ENCODE assay signal across 2 cellular contexts in genomic region chr9:94783121-94783664, GRCh38.
TF ChIP-seq lines count a peak whose summit lies in the region.

No MANE protein-coding gene starts in this region.

TF ChIP-seq in A549, 52 proteins besides CTCF, POLR2A, EP300 and RAD21 (continued from another document and continues in another):
- peak; percentile 96 for TF ChIP-seq PBX3 (IDR thresholded peaks at IDR 0.05)
- no peak for TF ChIP-seq ZNF302 (CRISPR knock-in tag; IDR thresholded peaks at IDR 0.05)
- no peak for TF ChIP-seq MAZ (IDR thresholded peaks at IDR 0.05; ENCODE audit: borderline replicate concordance, low read depth, low read length)
- TF ChIP-seq CEBPB (IDR thresholded peaks at IDR 0.05), result peak; percentile 100
- no peak for TF ChIP-seq ZC3H11A (IDR thresholded peaks at IDR 0.05)
- TF ChIP-seq TFCP2L1 (CRISPR knock-in tag; IDR thresholded peaks at IDR 0.05), result peak; percentile 92
- TF ChIP-seq FOSB (CRISPR knock-in tag; IDR thresholded peaks at IDR 0.05), result no peak
- no peak for TF ChIP-seq SREBF2 (IDR thresholded peaks at IDR 0.05)
- peak; percentile 98 for TF ChIP-seq ESRRA (IDR thresholded peaks at IDR 0.05; ENCODE audit: borderline replicate concordance, low read length)
- TF ChIP-seq EHF (CRISPR knock-in tag; IDR thresholded peaks at IDR 0.05), result peak; percentile 38; the same call in 1 of the 2 replicates
- TF ChIP-seq JUNB (IDR thresholded peaks at IDR 0.05), result peak; percentile 98
- TF ChIP-seq RNF2 (IDR thresholded peaks at IDR 0.05; ENCODE audit: borderline replicate concordance, low read depth), result no peak
- no peak for TF ChIP-seq RCOR1 (IDR thresholded peaks at IDR 0.05; ENCODE audit: low read depth, low read length)
- peak; percentile 96 for TF ChIP-seq RARB (CRISPR knock-in tag; IDR thresholded peaks at IDR 0.05)
- TF ChIP-seq CHD4 (IDR thresholded peaks at IDR 0.05; ENCODE audit: borderline replicate concordance), result no peak
- TF ChIP-seq HOXA7 (CRISPR knock-in tag; IDR thresholded peaks at IDR 0.05), result no peak
- no peak for TF ChIP-seq EHMT2 (IDR thresholded peaks at IDR 0.05; ENCODE audit: low read depth)
- 0 out of 2 replicates have a peak, but pooled peaks have one; percentile 40 for TF ChIP-seq HEYL (CRISPR knock-in tag; IDR thresholded peaks at IDR 0.05)
- peak; percentile 100 for TF ChIP-seq BCL3 (IDR thresholded peaks at IDR 0.05)
- TF ChIP-seq USF2 (IDR thresholded peaks at IDR 0.05), result no peak
- peak; percentile 100 for TF ChIP-seq GATA3 (IDR thresholded peaks at IDR 0.05; ENCODE audit: borderline replicate concordance)
- TF ChIP-seq FOXS1 (CRISPR knock-in tag; IDR thresholded peaks at IDR 0.05), result peak; percentile 89
- TF ChIP-seq ZSCAN20 (CRISPR knock-in tag; IDR thresholded peaks at IDR 0.05), result peak; percentile 66
- no peak for TF ChIP-seq NFE2L2 (conservative IDR thresholded peaks at IDR 0.05; ENCODE audit: low read length)
- TF ChIP-seq CHD2 (IDR thresholded peaks at IDR 0.05; ENCODE audit: low read length, partially characterized antibody), result peak; percentile 45
- peak; percentile 44; the same call in 1 of the 2 replicates for TF ChIP-seq MYC (IDR thresholded peaks at IDR 0.05; ENCODE audit: borderline replicate concordance, low read length)
- TF ChIP-seq CBX8 (IDR thresholded peaks at IDR 0.05), result no peak
- peak; percentile 66; the same call in 1 of the 2 replicates for TF ChIP-seq E2F6 (IDR thresholded peaks at IDR 0.05; ENCODE audit: borderline replicate concordance, low read depth)
- TF ChIP-seq FOSL2 (IDR thresholded peaks at IDR 0.05), result peak; percentile 90
- TF ChIP-seq FOSL2 (CRISPR knock-in tag; IDR thresholded peaks at IDR 0.05), result peak; percentile 98
- peak; percentile 41; the same call in 1 of the 2 replicates for TF ChIP-seq BHLHE40 (IDR thresholded peaks at IDR 0.05; ENCODE audit: low read depth, low read length)
- peak; percentile 100 for TF ChIP-seq SMC3 (IDR thresholded peaks at IDR 0.05)
- no peak for TF ChIP-seq KDM1A (IDR thresholded peaks at IDR 0.05; ENCODE audit: low read depth)
- no peak for TF ChIP-seq NR3C1 (IDR thresholded peaks at IDR 0.05)
- peak; percentile 100 for TF ChIP-seq JUN (IDR thresholded peaks at IDR 0.05)
- no peak for TF ChIP-seq POLR2AphosphoS2 (conservative IDR thresholded peaks at IDR 0.05; ENCODE audit: low read length)
- peak; percentile 87; the same call in 1 of the 2 replicates for TF ChIP-seq HOXB5 (CRISPR knock-in tag; IDR thresholded peaks at IDR 0.05)
- peak; percentile 99 for TF ChIP-seq MAX (IDR thresholded peaks at IDR 0.05)
- TF ChIP-seq HDAC2 (IDR thresholded peaks at IDR 0.05), result no peak
- peak; percentile 65; the same call in 1 of the 2 replicates for TF ChIP-seq TP53 (CRISPR knock-in tag; IDR thresholded peaks at IDR 0.05)
- TF ChIP-seq MAFK (IDR thresholded peaks at IDR 0.05; ENCODE audit: partially characterized antibody), result peak; percentile 49
- peak; percentile 2 for TF ChIP-seq ZFP36 (IDR thresholded peaks at IDR 0.05; ENCODE audit: borderline replicate concordance, partially characterized antibody)
- peak; percentile 99 for TF ChIP-seq HES2 (IDR thresholded peaks at IDR 0.05)
- no peak for TF ChIP-seq KDM5A (IDR thresholded peaks at IDR 0.05)

TF ChIP-seq in HepG2, 621 proteins besides CTCF, POLR2A, EP300 and RAD21 (continued from another document and continues in another):
- TF ChIP-seq ZNF503 (CRISPR knock-in tag; IDR thresholded peaks at IDR 0.05) (no peak), ESRRA (CRISPR knock-in tag; IDR thresholded peaks at IDR 0.05; ENCODE audit: low read depth) (peak; percentile 48; the same call in 1 of the 2 replicates), ATF1 (CRISPR knock-in tag; IDR thresholded peaks at IDR 0.05) (no peak), THAP11 (CRISPR knock-in tag; IDR thresholded peaks at IDR 0.05) (0 out of 2 replicates have a peak, but pooled peaks have one; percentile 42), ZNF274 (CRISPR knock-in tag; IDR thresholded peaks at IDR 0.05) (no peak), CBX5 (CRISPR knock-in tag; IDR thresholded peaks at IDR 0.05; ENCODE audit: borderline replicate concordance) (peak; percentile 41; the same call in 1 of the 2 replicates), LCORL (IDR thresholded peaks at IDR 0.05) (no peak), LCORL (CRISPR knock-in tag; IDR thresholded peaks at IDR 0.05) (no peak), KAT8 (CRISPR knock-in tag; IDR thresholded peaks at IDR 0.05) (0 out of 2 replicates have a peak, but pooled peaks have one; percentile 29), ZBTB34 (CRISPR knock-in tag; IDR thresholded peaks at IDR 0.05) (no peak), NR2F6 (IDR thresholded peaks at IDR 0.05) (no peak), NR2F6 (CRISPR knock-in tag; IDR thresholded peaks at IDR 0.05) (peak; percentile 20; the same call in 1 of the 2 replicates), HHEX (CRISPR knock-in tag; IDR thresholded peaks at IDR 0.05) (0 out of 2 replicates have a peak, but pooled peaks have one; percentile 25), ZBTB38 (CRISPR knock-in tag; IDR thresholded peaks at IDR 0.05) (peak; percentile 79; the same call in 1 of the 2 replicates), ARID2 (CRISPR knock-in tag; IDR thresholded peaks at IDR 0.05; ENCODE audit: borderline replicate concordance) (no peak), FOSL2 (CRISPR knock-in tag; IDR thresholded peaks at IDR 0.05) (peak; percentile 27; the same call in 1 of the 2 replicates), MLXIP (CRISPR knock-in tag; IDR thresholded peaks at IDR 0.05; ENCODE audit: borderline replicate concordance) (no peak), ZNF124 (CRISPR knock-in tag; IDR thresholded peaks at IDR 0.05) (0 out of 2 replicates have a peak, but pooled peaks have one; percentile 44), MTERF4 (CRISPR knock-in tag; IDR thresholded peaks at IDR 0.05) (no peak), PATZ1 (CRISPR knock-in tag; IDR thresholded peaks at IDR 0.05) (peak; percentile 46), SMC3 (IDR thresholded peaks at IDR 0.05; ENCODE audit: low read length) (peak; percentile 98), KDM2A (CRISPR knock-in tag; IDR thresholded peaks at IDR 0.05; ENCODE audit: borderline replicate concordance, low read depth) (peak; percentile 41; the same call in 1 of the 2 replicates), LRRFIP1 (CRISPR knock-in tag; conservative IDR thresholded peaks at IDR 0.05) (no peak), PHF20 (CRISPR knock-in tag; IDR thresholded peaks at IDR 0.05) (no peak)
